Comparison of ENCODE assay signal across 12 cellular contexts in the genomic region with DNA sequence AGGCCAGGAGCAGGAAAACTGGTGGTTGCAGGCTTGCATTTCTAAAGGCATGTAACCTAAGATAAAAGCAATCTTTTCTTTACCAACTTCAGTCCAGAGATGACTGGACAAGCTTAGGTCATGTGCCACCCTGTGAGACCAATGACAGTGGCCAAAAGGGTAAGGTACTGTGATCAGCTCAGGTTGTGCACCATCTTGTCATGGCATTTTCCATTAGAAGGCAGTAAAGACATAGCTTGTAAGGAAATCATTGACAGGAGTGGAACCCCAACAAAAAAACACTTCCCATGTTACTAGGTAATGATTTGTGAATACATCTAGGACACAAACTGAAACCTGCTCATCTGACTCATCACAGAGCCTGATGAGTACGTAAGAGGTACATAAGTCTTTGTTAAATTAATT. TPM values are rescaled to one million over a fixed set of nuclear protein-coding genes. Genes with fewer than 3 reads are reported as not detected.
DNase-seq lines count a peak whose midpoint lies in the region; ATAC-seq and TF ChIP-seq lines count a peak whose summit lies in the region.
"Had no signal": no experiment of that assay in that cellular context is flagged by ENCODE, and none has a peak within 500 bp of the region (broad histone marks: within the 10 kb centered on the region; RNA-seq: fewer than 3 reads in every experiment).

No MANE protein-coding gene starts in this region.

- no peak for TF ChIP-seq CTCF in mammary epithelial cell (conservative IDR thresholded peaks at IDR 0.05 in 1 of 2, IDR thresholded peaks at IDR 0.05 in 1 of 2; ENCODE audit: extremely low read depth in 1 of 2, insufficient read depth in 1 of 2, low read depth in 1 of 2, low read length in 2 of 2)
- no peak for TF ChIP-seq CTCF in breast epithelium (IDR thresholded peaks at IDR 0.05)
- TF ChIP-seq CTCF in uterus (IDR thresholded peaks at IDR 0.05), result no peak

- H3K4me2 ChIP-seq in mammary epithelial cell (ENCODE audit: insufficient read depth, low read depth, low read length), result no peak overlapping the region
- H3K4me2 ChIP-seq: hepatocyte, PC-9 had no signal

- H3K27me3 Mint-ChIP-seq in stimulated activated naive CD8-positive, alpha-beta T cell treated with anti-CD3 and anti-CD28 coated beads, Interleukin-15, amount 100 ng/mL, for 72 hours, result peaks cover 36% of the 10 kb centered on the region

- H3K4me3 ChIP-seq in mammary epithelial cell (replicated peaks in 1 of 3; ENCODE audit: insufficient read depth in 1 of 3, low read depth in 2 of 3, low read length in 3 of 3) (no peak overlapping the region), breast epithelium (no peak overlapping the region), uterus (no peak overlapping the region)
- H3K4me3 ChIP-seq: hepatocyte, PC-9 had no signal

- TF ChIP-seq POLR2A in breast epithelium (IDR thresholded peaks at IDR 0.05) (no peak), uterus (IDR thresholded peaks at IDR 0.05) (no peak)

- no peaks in the 10 kb centered on the region for H3K79me2 ChIP-seq in mammary epithelial cell (ENCODE audit: insufficient read depth, low read length)
- H3K79me2 ChIP-seq: hepatocyte had no signal

- no peak overlapping the region for H3K9ac ChIP-seq in mammary epithelial cell (ENCODE audit: insufficient read depth, low read length)

- H4K20me1 ChIP-seq in mammary epithelial cell (ENCODE audit: insufficient read depth, low read length), result no peaks in the 10 kb centered on the region

- 90% methylated on average over 1 of the region's 1 CpG for WGBS in mammary epithelial cell (ENCODE audit: low coverage, missing lambda C conversion rate)

- DNase-seq in mammary epithelial cell (peak; percentile 16), breast epithelium (ENCODE audit: low spot score in 2 of 2) (no peak), HuH-7 (ENCODE audit: low spot score) (no peak), uterus (no peak), NCI-H187 (lab: John Stamatoyannopoulos, UW) (no peak)
- DNase-seq in stimulated activated naive CD8-positive, alpha-beta T cell treated with anti-CD3 and anti-CD28 coated beads, Interleukin-15, amount 100 ng/mL, for 72 hours, result peak in 1 of 2 donors; percentile 15
- DNase-seq: activated naive CD4-positive, alpha-beta T cell; AML-193; PC-9 had no signal

- peaks cover 15% of the 10 kb centered on the region for H3K4me1 ChIP-seq in mammary epithelial cell (ENCODE audit: insufficient read depth, low read length)
- H3K4me1 ChIP-seq in breast epithelium, result no peaks in the 10 kb centered on the region
- H3K4me1 ChIP-seq in uterus, result no peaks in the 10 kb centered on the region

- dilution Hi-C loops in mammary epithelial cell (cut with HindIII; ENCODE audit: low sequenced_read_pairs), result no loop called here

- no peaks in the 10 kb centered on the region for H3K9me3 Mint-ChIP-seq in stimulated activated naive CD8-positive, alpha-beta T cell treated with anti-CD3 and anti-CD28 coated beads, Interleukin-15, amount 100 ng/mL, for 72 hours

- H3K4me3 Mint-ChIP-seq in stimulated activated naive CD8-positive, alpha-beta T cell treated with anti-CD3 and anti-CD28 coated beads, Interleukin-15, amount 100 ng/mL, for 72 hours, result no peak overlapping the region

- H3K36me3 ChIP-seq in mammary epithelial cell (ENCODE audit: insufficient read depth, low read length) (no peaks in the 10 kb centered on the region), breast epithelium (no peaks in the 10 kb centered on the region), uterus (no peaks in the 10 kb centered on the region)

- ATAC-seq in GM21786 (IDR thresholded peaks at IDR 0.05; ENCODE audit: unreplicated experiment), result peak; percentile 78
- peak; percentile 95 for ATAC-seq in HG03342 (IDR thresholded peaks at IDR 0.05; ENCODE audit: unreplicated experiment)
- ATAC-seq in stimulated activated naive CD8-positive, alpha-beta T cell treated with anti-CD3 and anti-CD28 coated beads, Interleukin-15, amount 100 ng/mL, for 72 hours, result peak; percentile 78

- H3K27ac Mint-ChIP-seq in stimulated activated naive CD8-positive, alpha-beta T cell treated with anti-CD3 and anti-CD28 coated beads, Interleukin-15, amount 100 ng/mL, for 72 hours, result no peak overlapping the region

- peaks cover 15% of the 10 kb centered on the region for H3K4me1 Mint-ChIP-seq in stimulated activated naive CD8-positive, alpha-beta T cell treated with anti-CD3 and anti-CD28 coated beads, Interleukin-15, amount 100 ng/mL, for 72 hours

- H3K27me3 ChIP-seq in mammary epithelial cell (ENCODE audit: insufficient read depth, low read length) (no peaks in the 10 kb centered on the region), breast epithelium (no peaks in the 10 kb centered on the region), uterus (no peaks in the 10 kb centered on the region)
- H3K27me3 ChIP-seq: hepatocyte had no signal

- H2AFZ ChIP-seq in mammary epithelial cell (ENCODE audit: low read depth, low read length), result no peak overlapping the region
- H2AFZ ChIP-seq: hepatocyte, PC-9 had no signal

- intact Hi-C loops in mammary epithelial cell (cut with micrococcal nuclease) (no loop called here), breast epithelium (cut with DNase I; ENCODE audit: low total_unique reads) (no loop called here), uterus (cut with DNase I; ENCODE audit: low total_unique reads) (no loop called here)

- in situ Hi-C loops in mammary epithelial cell (cut with MboI; ENCODE audit: low sequenced_read_pairs in 2 of 2), result no loop called here

- H3K27ac ChIP-seq in mammary epithelial cell (ENCODE audit: insufficient read depth, low read depth, low read length), result no peak overlapping the region
- no peak overlapping the region for H3K27ac ChIP-seq in breast epithelium
- H3K27ac ChIP-seq in uterus, result no peak overlapping the region
- H3K27ac ChIP-seq: hepatocyte, PC-9 had no signal

- H3K9me3 ChIP-seq in mammary epithelial cell (replicated peaks; ENCODE audit: insufficient read depth, low read length), result no peaks in the 10 kb centered on the region
- no peaks in the 10 kb centered on the region for H3K9me3 ChIP-seq in breast epithelium
- no peaks in the 10 kb centered on the region for H3K9me3 ChIP-seq in uterus

- BruUV-seq in mammary epithelial cell (replicated peaks; lab: Mats Ljungman, UMichigan), result no TSS peak

- CTCF ChIA-PET in mammary epithelial cell (lab: Charles Lee; ENCODE audit: low non-redundant PET), result no interaction called here

RNA-seq across cellular contexts. Expression of a gene that starts 35.2 kb away (rescaled TPM):
- 100 to 1,000 TPM; 375 to 388 TPM for total RNA-seq in mammary epithelial cell
- 339 TPM for polyA plus RNA-seq in mammary epithelial cell
- 575 TPM for polyA minus RNA-seq in mammary epithelial cell
- 100 to 1,000 TPM; 109 to 156 (median 110) TPM for total RNA-seq in breast epithelium
- 100 to 1,000 TPM in 3 of 4 donors, 10 to 100 TPM in 1; 96.8 to 172 (median 128) TPM for total RNA-seq in uterus
